In genomic region chr15:38531509-38531908, GRCh38 we compare ENCODE assay signal across 12 cellular contexts. TPM values are rescaled to one million over a fixed set of nuclear protein-coding genes. Genes with fewer than 3 reads are reported as not detected.
DNase-seq lines count a peak whose midpoint lies in the region; ATAC-seq and TF ChIP-seq lines count a peak whose summit lies in the region.
"Had no signal": no experiment of that assay in that cellular context is flagged by ENCODE, and none has a peak within 500 bp of the region (broad histone marks: within the 10 kb centered on the region; RNA-seq: fewer than 3 reads in every experiment).

No MANE protein-coding gene starts in this region.

- TF ChIP-seq POLR2A in spleen (IDR thresholded peaks at IDR 0.05) = no peak

- H3K27ac ChIP-seq in RWPE1 = no peak overlapping the region
- no peak overlapping the region for H3K27ac ChIP-seq in spleen
- H3K27ac ChIP-seq: heart left ventricle, neutrophil had no signal

- in situ Hi-C loops in G401 (cut with HindIII; ENCODE audit: low sequenced_read_pairs) = no loop called here

- no peak overlapping the region for H3K4me3 ChIP-seq in spleen
- H3K4me3 ChIP-seq: heart left ventricle had no signal

- no peak for TF ChIP-seq CTCF in RWPE1 (conservative IDR thresholded peaks at IDR 0.05; ENCODE audit: low read depth)
- TF ChIP-seq CTCF in spleen (IDR thresholded peaks at IDR 0.05 in 8 of 11, conservative IDR thresholded peaks at IDR 0.05 in 3 of 11) = no peak

- 81 to 93% (median 86%) methylated on average over 4 of the region's 4 CpGs for WGBS in spleen, 5 donors

- H3K4me1 ChIP-seq in spleen = peaks cover 0 to 43% (median 0%) of the 10 kb centered on the region in 6 donors

- DNase-seq in G401 (ENCODE audit: low spot score) (peak; percentile 84), RWPE1 (ENCODE audit: low spot score) (peak; percentile 27), cerebellum (ENCODE audit: low spot score) (peak; percentile 65), nucleus accumbens (lab: John Stamatoyannopoulos, UW) (peak in 30 of 56 donors; percentile 6 to 77 (median 36)), spleen (no peak), NCI-H446 treated with DMSO at 0.1 percent for 48 hours (lab: John Stamatoyannopoulos, UW) (no peak), NCI-H187 treated with DMSO at 0.1 percent for 48 hours (lab: John Stamatoyannopoulos, UW) (no peak)
- DNase-seq: activated naive CD4-positive, alpha-beta T cell treated with Interleukin-2 at 50 U/mL for 16 hours; heart left ventricle; NCI-H2029 treated with DMSO at 0.1 percent for 48 hours had no signal

- H3K27me3 ChIP-seq in spleen (replicated peaks in 1 of 7) = no peaks in the 10 kb centered on the region
- H3K27me3 ChIP-seq: heart left ventricle, neutrophil had no signal

- no peak for ATAC-seq in HG02623 (IDR thresholded peaks at IDR 0.05; ENCODE audit: unreplicated experiment)
- ATAC-seq: heart left ventricle had no signal

- POLR2A ChIA-PET in RWPE1 (lab: Yijun Ruan, JAX; ENCODE audit: low non-redundant PET) = no interaction called here

- H3K36me3 ChIP-seq in spleen = peaks cover 0 to 26% (median 0%) of the 10 kb centered on the region in 6 donors
- H3K36me3 ChIP-seq: heart left ventricle, neutrophil had no signal

- H3K9me3 ChIP-seq in spleen = no peaks in the 10 kb centered on the region
- H3K9me3 ChIP-seq: heart left ventricle, neutrophil had no signal

- CTCF ChIA-PET in RWPE1 (lab: Yijun Ruan, JAX) = interaction anchor here (0.6 kb wide), 1 partner anchor 78 kb away, joined by 5 read pairs; the partner anchor contains the start of gene FAM98B

- intact Hi-C loops in spleen (cut with DNase I; ENCODE audit: low total_unique reads) = no loop called here

RNA-seq across cellular contexts. Expression of gene RASGRP1, which starts 33.1 kb away (rescaled TPM):
- total RNA-seq in G401 (2014; rRNA removed; shearing (Covaris generic)) = not detected in 2 replicates
- total RNA-seq in cerebellum = 10.2 TPM
- total RNA-seq in spleen = 10 to 100 TPM; 13.5 to 25.0 (median 19.2) TPM
- 1 to 10 TPM; 1.5 to 3.4 (median 2.1) TPM for polyA plus RNA-seq in spleen

Comparison
In these comparisons a context has a peak if more than half of its experiments do, and no peak if none do; other contexts are left out.
1. DNase-seq: peak in G401 (single experiment), RWPE1 (single experiment), cerebellum (single experiment) and nucleus accumbens (30 of 56); none in spleen (single experiment), NCI-H446 treated with DMSO at 0.1 percent for 48 hours (single experiment) and NCI-H187 treated with DMSO at 0.1 percent for 48 hours (single experiment).
2. RNA of gene RASGRP1, which starts 33.1 kb away (total RNA-seq): 13.5 to 25.0 TPM in spleen and 10.2 TPM in cerebellum (single experiment); not detected in G401; every median in the first group is over 10 times any median in the second.